ENCODE assay signal across 10 cellular contexts in the genomic region with DNA sequence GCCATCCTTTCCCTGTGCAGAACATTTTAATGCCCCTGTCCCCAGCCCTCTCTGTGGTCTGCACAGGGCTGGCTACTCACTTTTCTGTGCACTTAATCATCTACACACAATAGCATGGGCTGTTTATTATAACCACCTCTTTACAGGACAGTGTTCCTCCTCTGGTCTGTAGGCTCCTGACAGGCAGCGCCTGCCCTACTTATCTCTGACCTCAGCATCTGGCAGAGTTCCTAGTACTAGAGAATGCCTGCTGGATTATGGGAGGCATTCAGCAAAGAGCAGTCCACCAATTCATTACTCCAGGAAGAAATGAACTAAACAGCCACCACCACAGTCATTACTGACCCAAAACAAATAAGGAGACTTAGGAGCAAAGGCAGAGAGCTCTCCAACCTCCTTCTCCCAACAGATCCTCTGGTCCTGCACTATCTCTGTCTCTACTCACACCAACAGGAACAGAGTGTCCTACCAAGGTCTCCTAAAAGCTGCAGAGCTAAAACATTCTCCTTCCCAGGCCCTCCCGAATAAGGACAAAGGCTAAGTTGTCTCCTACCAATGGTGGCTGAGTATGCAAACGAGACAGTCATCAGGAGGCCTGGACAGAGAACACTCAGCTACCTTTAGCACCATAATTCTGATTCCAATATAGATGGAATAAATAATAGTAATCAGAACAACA.
DNase-seq lines count a peak whose midpoint lies in the region; ATAC-seq and TF ChIP-seq lines count a peak whose summit lies in the region.
"Had no signal": no experiment of that assay in that cellular context is flagged by ENCODE, and none has a peak within 500 bp of the region (broad histone marks: within the 10 kb centered on the region; RNA-seq: fewer than 3 reads in every experiment).

No MANE protein-coding gene starts in this region.

- no peaks in the 10 kb centered on the region for H3K4me1 Mint-ChIP-seq in activated CD4-positive, alpha-beta T cell treated with anti-CD3 and anti-CD28 coated beads, Interleukin-2, amount 10 ng/mL, durations not matched to agents 7 days and 5 days

- 35% methylated on average over 3 of the region's 3 CpGs; no CpG with 5 or more reads in 1 of the 2 donors for WGBS in transverse colon (ENCODE audit: low coverage in 1 of 2), 2 donors

- ATAC-seq in SK-N-SH treated with all-trans-retinoic acid at 6 μM for 48 hours, result peak; percentile 98
- peak; percentile 96 for ATAC-seq in Right ventricle myocardium superior (ENCODE audit: poor library complexity)

- no peaks in the 10 kb centered on the region for H3K36me3 Mint-ChIP-seq in activated CD4-positive, alpha-beta T cell treated with anti-CD3 and anti-CD28 coated beads, Interleukin-2, amount 10 ng/mL, durations not matched to agents 7 days and 5 days (ENCODE audit: low read depth)

- no peak overlapping the region for H3K4me3 Mint-ChIP-seq in activated CD4-positive, alpha-beta T cell treated with anti-CD3 and anti-CD28 coated beads, Interleukin-2, amount 10 ng/mL, durations not matched to agents 7 days and 5 days
- H3K4me3 Mint-ChIP-seq: T-helper 1 cell treated with Interleukin-12 subunit alpha and Interleukin-12 subunit beta and Interleukin-4 antibody, amounts not matched to agents 30 μg/mL and 1 μg/mL, for 36 hours had no signal

- CTCF ChIA-PET in activated CD4-positive, alpha-beta T cell treated with anti-CD3 and anti-CD28 coated beads, Interleukin-2, amount 10 ng/mL, durations not matched to agents 7 days and 5 days (lab: Charles Lee), result interaction anchor here (1.2 to 1.4 kb wide), 2 partner anchors 10 to 29 kb away, joined by 3 to 4 read pairs; no protein-coding TSS in a partner anchor

- peaks cover 8% of the 10 kb centered on the region for H3K27me3 Mint-ChIP-seq in activated CD4-positive, alpha-beta T cell treated with anti-CD3 and anti-CD28 coated beads, Interleukin-2, amount 10 ng/mL, durations not matched to agents 7 days and 5 days

- no peak overlapping the region for H3K27ac ChIP-seq in transverse colon

- H3K9me3 ChIP-seq in transverse colon, result no peaks in the 10 kb centered on the region

- in situ Hi-C loops in transverse colon (cut with MboI; ENCODE audit: low pct_ligation_motif_present in 1 of 4, low pct_unique_long_range_greater_than_20kb in 1 of 4, low sequenced_read_pairs in 3 of 4), result no loop called here

- H3K36me3 ChIP-seq in transverse colon, result no peaks in the 10 kb centered on the region

- TF ChIP-seq POLR2A in transverse colon (IDR thresholded peaks at IDR 0.05), result no peak

- H3K4me3 ChIP-seq in retinal pigment epithelial cell (ENCODE audit: low read length) (no peak overlapping the region), transverse colon (no peak overlapping the region)

- no peaks in the 10 kb centered on the region for H3K27me3 ChIP-seq in transverse colon

- no peak overlapping the region for H3K27ac Mint-ChIP-seq in activated CD4-positive, alpha-beta T cell treated with anti-CD3 and anti-CD28 coated beads, Interleukin-2, amount 10 ng/mL, durations not matched to agents 7 days and 5 days
- H3K27ac Mint-ChIP-seq: activated T-helper 2 cell treated with anti-CD3 and anti-CD28 coated beads, Interferon-gamma antibody, Interleukin-2, Interleukin-4, amounts not matched to agents 10 μg/mL and 5 μg/mL and 100 μg/mL, durations not matched to agents 14 hours and 24 hours and 36 hours; T-helper 1 cell treated with Interleukin-12 subunit alpha and Interleukin-12 subunit beta and Interleukin-4 antibody, amounts not matched to agents 30 μg/mL and 1 μg/mL, for 36 hours had no signal

- no peak for TF ChIP-seq EP300 in transverse colon (IDR thresholded peaks at IDR 0.05; ENCODE audit: low read depth)

- TF ChIP-seq CTCF in retinal pigment epithelial cell (conservative IDR thresholded peaks at IDR 0.05; ENCODE audit: low read depth, low read length) (no peak), transverse colon (IDR thresholded peaks at IDR 0.05) (no peak)

- DNase-seq in DMS153 treated with DMSO at 0.1 percent for 48 hours (lab: John Stamatoyannopoulos, UW; ENCODE audit: unreplicated experiment) (peak; percentile 5), Right ventricle myocardium superior (peak; percentile 50), retinal pigment epithelial cell (ENCODE audit: low read depth) (peak; percentile 81), iPS-NIHi7 (ENCODE audit: extremely low spot score) (no peak), glomerular visceral epithelial cell (ENCODE audit: extremely low spot score) (no peak), transverse colon (no peak)
- DNase-seq in activated CD4-positive, alpha-beta T cell treated with anti-CD3 and anti-CD28 coated beads, Interleukin-2, amount 10 ng/mL, durations not matched to agents 7 days and 5 days, result no peak

- H3K9me3 Mint-ChIP-seq in activated CD4-positive, alpha-beta T cell treated with anti-CD3 and anti-CD28 coated beads, Interleukin-2, amount 10 ng/mL, durations not matched to agents 7 days and 5 days, result no peaks in the 10 kb centered on the region
- H3K9me3 Mint-ChIP-seq: activated T-helper 2 cell treated with anti-CD3 and anti-CD28 coated beads, Interferon-gamma antibody, Interleukin-2, Interleukin-4, amounts not matched to agents 10 μg/mL and 5 μg/mL and 100 μg/mL, durations not matched to agents 14 hours and 24 hours and 36 hours; T-helper 1 cell treated with Interleukin-12 subunit alpha and Interleukin-12 subunit beta and Interleukin-4 antibody, amounts not matched to agents 30 μg/mL and 1 μg/mL, for 36 hours had no signal

- peaks cover 0 to 9% (median 5%) of the 10 kb centered on the region in 4 donors for H3K4me1 ChIP-seq in transverse colon

- intact Hi-C loops in Right ventricle myocardium superior (cut with DNase I), result no loop called here
- intact Hi-C loops in transverse colon (cut with DNase I; ENCODE audit: low total_unique reads), result no loop called here

- POLR2A ChIA-PET in activated CD4-positive, alpha-beta T cell treated with anti-CD3 and anti-CD28 coated beads, Interleukin-2, amount 10 ng/mL, durations not matched to agents 7 days and 5 days (lab: Charles Lee), result no interaction called here

TF ChIP-seq in SK-N-SH treated with all-trans-retinoic acid at 6 μM for 48 hours, 23 proteins besides CTCF, POLR2A, EP300 and RAD21:
- TF ChIP-seq ZFP3 (CRISPR knock-in tag; IDR thresholded peaks at IDR 0.05) (peak; percentile 78), ZNF70 (CRISPR knock-in tag; IDR thresholded peaks at IDR 0.05) (peak; percentile 44; the same call in 1 of the 2 replicates), OSR1 (CRISPR knock-in tag; IDR thresholded peaks at IDR 0.05) (no peak), SNAI2 (CRISPR knock-in tag; IDR thresholded peaks at IDR 0.05) (no peak), CSDC2 (CRISPR knock-in tag; IDR thresholded peaks at IDR 0.05) (no peak), GLIS3 (CRISPR knock-in tag; IDR thresholded peaks at IDR 0.05) (no peak)
- TF ChIP-seq, protein P1, sequence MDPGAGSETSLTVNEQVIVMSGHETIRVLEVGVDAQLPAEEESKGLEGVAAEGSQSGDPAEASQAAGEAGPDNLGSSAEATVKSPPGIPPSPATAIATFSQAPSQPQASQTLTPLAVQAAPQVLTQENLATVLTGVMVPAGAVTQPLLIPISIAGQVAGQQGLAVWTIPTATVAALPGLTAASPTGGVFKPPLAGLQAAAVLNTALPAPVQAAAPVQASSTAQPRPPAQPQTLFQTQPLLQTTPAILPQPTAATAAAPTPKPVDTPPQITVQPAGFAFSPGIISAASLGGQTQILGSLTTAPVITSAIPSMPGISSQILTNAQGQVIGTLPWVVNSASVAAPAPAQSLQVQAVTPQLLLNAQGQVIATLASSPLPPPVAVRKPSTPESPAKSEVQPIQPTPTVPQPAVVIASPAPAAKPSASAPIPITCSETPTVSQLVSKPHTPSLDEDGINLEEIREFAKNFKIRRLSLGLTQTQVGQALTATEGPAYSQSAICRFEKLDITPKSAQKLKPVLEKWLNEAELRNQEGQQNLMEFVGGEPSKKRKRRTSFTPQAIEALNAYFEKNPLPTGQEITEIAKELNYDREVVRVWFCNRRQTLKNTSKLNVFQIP (CRISPR knock-in tag; IDR thresholded peaks at IDR 0.05; ENCODE audit: borderline replicate concordance, low read depth), result no peak

Comparison
In these comparisons a context has a peak if more than half of its experiments do, and no peak if none do; other contexts are left out.
1. DNase-seq: peak in DMS153 treated with DMSO at 0.1 percent for 48 hours (single experiment), Right ventricle myocardium superior (single experiment) and retinal pigment epithelial cell (single experiment); none in iPS-NIHi7 (single experiment), glomerular visceral epithelial cell (single experiment), transverse colon (single experiment) and activated CD4-positive, alpha-beta T cell treated with anti-CD3 and anti-CD28 coated beads, Interleukin-2, amount 10 ng/mL, durations not matched to agents 7 days and 5 days (single experiment).